ENCODE assay signal across 2 cellular contexts in the genomic region with DNA sequence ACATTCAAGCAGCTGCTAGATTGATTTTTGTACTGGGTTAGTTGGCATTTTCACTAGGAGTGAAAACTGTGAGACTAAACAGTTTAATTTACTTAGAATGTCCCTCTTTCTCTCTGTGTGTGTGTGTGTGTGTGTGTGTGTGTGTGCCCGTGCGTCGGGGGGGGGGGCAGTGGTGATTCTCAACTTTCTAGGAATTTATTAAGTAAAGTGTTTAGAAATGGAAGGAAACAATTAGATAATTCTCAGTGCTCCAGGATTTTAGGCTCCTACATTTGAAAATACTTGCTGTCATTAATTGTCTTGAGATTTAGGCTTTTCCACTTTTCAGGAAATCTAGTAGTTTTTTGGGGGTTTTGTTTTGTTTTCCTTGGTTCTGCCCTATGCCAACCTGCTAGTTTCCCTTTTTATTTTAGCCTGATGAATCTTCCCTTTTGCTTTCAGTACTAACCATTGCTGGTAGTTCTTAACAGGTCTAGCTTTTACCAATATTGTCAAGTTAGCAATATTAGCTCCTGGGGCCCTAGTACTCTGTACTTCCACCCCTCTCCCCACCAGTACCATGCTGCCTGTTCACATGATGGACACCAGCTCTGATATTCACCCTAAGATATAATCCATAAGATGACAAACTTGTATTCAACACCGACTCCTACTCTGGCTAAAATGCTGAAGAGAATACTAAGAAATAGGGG.
TF ChIP-seq lines count a peak whose summit lies in the region.

No MANE protein-coding gene starts in this region.

TF ChIP-seq in K562, 482 proteins besides CTCF, POLR2A, EP300 and RAD21:
- peak; percentile 9; the same call in 1 of the 2 replicates for TF ChIP-seq MAFK (IDR thresholded peaks at IDR 0.05; ENCODE audit: low read length)
- no peak for TF ChIP-seq ZC3H4 (CRISPR knock-in tag; IDR thresholded peaks at IDR 0.05; ENCODE audit: borderline replicate concordance)
- TF ChIP-seq, protein P1, sequence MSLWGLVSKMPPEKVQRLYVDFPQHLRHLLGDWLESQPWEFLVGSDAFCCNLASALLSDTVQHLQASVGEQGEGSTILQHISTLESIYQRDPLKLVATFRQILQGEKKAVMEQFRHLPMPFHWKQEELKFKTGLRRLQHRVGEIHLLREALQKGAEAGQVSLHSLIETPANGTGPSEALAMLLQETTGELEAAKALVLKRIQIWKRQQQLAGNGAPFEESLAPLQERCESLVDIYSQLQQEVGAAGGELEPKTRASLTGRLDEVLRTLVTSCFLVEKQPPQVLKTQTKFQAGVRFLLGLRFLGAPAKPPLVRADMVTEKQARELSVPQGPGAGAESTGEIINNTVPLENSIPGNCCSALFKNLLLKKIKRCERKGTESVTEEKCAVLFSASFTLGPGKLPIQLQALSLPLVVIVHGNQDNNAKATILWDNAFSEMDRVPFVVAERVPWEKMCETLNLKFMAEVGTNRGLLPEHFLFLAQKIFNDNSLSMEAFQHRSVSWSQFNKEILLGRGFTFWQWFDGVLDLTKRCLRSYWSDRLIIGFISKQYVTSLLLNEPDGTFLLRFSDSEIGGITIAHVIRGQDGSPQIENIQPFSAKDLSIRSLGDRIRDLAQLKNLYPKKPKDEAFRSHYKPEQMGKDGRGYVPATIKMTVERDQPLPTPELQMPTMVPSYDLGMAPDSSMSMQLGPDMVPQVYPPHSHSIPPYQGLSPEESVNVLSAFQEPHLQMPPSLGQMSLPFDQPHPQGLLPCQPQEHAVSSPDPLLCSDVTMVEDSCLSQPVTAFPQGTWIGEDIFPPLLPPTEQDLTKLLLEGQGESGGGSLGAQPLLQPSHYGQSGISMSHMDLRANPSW (CRISPR knock-in tag; IDR thresholded peaks at IDR 0.05) = no peak
- TF ChIP-seq ZNF274 (IDR thresholded peaks at IDR 0.05; ENCODE audit: borderline replicate concordance, low read depth, low read length) = no peak
- TF ChIP-seq HDAC1 (IDR thresholded peaks at IDR 0.05) = no peak
- TF ChIP-seq MAFG (tag; conservative IDR thresholded peaks at IDR 0.05) = peak; percentile 58
- TF ChIP-seq SRSF9 (IDR thresholded peaks at IDR 0.05; ENCODE audit: borderline replicate concordance, low read depth, low read length) = no peak
- no peak for TF ChIP-seq ZNF695 (CRISPR knock-in tag; IDR thresholded peaks at IDR 0.05)
- peak; percentile 82 for TF ChIP-seq C11orf30 (IDR thresholded peaks at IDR 0.05; ENCODE audit: low read depth)
- no peak for TF ChIP-seq ZNF347 (CRISPR knock-in tag; IDR thresholded peaks at IDR 0.05; ENCODE audit: low read depth)
- peak; percentile 86 for TF ChIP-seq ZNF316 (IDR thresholded peaks at IDR 0.05)
- TF ChIP-seq HDAC8 (tag; IDR thresholded peaks at IDR 0.05) = no peak
- peak; percentile 36; the same call in 1 of the 2 replicates for TF ChIP-seq MAFF (IDR thresholded peaks at IDR 0.05; ENCODE audit: low read length)
- TF ChIP-seq, protein P2, sequence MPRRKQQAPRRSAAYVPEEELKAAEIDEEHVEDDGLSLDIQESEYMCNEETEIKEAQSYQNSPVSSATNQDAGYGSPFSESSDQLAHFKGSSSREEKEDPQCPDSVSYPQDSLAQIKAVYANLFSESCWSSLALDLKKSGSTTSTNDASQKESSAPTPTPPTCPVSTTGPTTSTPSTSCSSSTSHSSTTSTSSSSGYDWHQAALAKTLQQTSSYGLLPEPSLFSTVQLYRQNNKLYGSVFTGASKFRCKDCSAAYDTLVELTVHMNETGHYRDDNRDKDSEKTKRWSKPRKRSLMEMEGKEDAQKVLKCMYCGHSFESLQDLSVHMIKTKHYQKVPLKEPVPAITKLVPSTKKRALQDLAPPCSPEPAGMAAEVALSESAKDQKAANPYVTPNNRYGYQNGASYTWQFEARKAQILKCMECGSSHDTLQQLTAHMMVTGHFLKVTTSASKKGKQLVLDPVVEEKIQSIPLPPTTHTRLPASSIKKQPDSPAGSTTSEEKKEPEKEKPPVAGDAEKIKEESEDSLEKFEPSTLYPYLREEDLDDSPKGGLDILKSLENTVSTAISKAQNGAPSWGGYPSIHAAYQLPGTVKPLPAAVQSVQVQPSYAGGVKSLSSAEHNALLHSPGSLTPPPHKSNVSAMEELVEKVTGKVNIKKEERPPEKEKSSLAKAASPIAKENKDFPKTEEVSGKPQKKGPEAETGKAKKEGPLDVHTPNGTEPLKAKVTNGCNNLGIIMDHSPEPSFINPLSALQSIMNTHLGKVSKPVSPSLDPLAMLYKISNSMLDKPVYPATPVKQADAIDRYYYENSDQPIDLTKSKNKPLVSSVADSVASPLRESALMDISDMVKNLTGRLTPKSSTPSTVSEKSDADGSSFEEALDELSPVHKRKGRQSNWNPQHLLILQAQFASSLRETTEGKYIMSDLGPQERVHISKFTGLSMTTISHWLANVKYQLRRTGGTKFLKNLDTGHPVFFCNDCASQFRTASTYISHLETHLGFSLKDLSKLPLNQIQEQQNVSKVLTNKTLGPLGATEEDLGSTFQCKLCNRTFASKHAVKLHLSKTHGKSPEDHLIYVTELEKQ (CRISPR knock-in tag; IDR thresholded peaks at IDR 0.05) = no peak
- TF ChIP-seq, protein P3, sequence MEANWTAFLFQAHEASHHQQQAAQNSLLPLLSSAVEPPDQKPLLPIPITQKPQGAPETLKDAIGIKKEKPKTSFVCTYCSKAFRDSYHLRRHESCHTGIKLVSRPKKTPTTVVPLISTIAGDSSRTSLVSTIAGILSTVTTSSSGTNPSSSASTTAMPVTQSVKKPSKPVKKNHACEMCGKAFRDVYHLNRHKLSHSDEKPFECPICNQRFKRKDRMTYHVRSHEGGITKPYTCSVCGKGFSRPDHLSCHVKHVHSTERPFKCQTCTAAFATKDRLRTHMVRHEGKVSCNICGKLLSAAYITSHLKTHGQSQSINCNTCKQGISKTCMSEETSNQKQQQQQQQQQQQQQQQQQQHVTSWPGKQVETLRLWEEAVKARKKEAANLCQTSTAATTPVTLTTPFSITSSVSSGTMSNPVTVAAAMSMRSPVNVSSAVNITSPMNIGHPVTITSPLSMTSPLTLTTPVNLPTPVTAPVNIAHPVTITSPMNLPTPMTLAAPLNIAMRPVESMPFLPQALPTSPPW (CRISPR knock-in tag; IDR thresholded peaks at IDR 0.05) = peak; percentile 60
- TF ChIP-seq, protein P4, sequence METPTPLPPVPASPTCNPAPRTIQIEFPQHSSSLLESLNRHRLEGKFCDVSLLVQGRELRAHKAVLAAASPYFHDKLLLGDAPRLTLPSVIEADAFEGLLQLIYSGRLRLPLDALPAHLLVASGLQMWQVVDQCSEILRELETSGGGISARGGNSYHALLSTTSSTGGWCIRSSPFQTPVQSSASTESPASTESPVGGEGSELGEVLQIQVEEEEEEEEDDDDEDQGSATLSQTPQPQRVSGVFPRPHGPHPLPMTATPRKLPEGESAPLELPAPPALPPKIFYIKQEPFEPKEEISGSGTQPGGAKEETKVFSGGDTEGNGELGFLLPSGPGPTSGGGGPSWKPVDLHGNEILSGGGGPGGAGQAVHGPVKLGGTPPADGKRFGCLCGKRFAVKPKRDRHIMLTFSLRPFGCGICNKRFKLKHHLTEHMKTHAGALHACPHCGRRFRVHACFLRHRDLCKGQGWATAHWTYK (CRISPR knock-in tag; IDR thresholded peaks at IDR 0.05) = no peak

TF ChIP-seq in HepG2, 621 proteins besides CTCF, POLR2A, EP300 and RAD21:
- TF ChIP-seq MAFK (conservative IDR thresholded peaks at IDR 0.05 in 1 of 2, IDR thresholded peaks at IDR 0.05 in 1 of 2; ENCODE audit: low read length in 2 of 2) (peak; percentile 89 to 92), ZNF567 (CRISPR knock-in tag; IDR thresholded peaks at IDR 0.05; ENCODE audit: borderline replicate concordance) (no peak), ZSCAN30 (CRISPR knock-in tag; IDR thresholded peaks at IDR 0.05) (no peak), RBFOX2 (IDR thresholded peaks at IDR 0.05; ENCODE audit: low read depth, low read length) (0 out of 2 replicates have a peak, but pooled peaks have one; percentile 33), BHLHE40 (IDR thresholded peaks at IDR 0.05; ENCODE audit: low read length) (no peak), ZNF766 (CRISPR knock-in tag; IDR thresholded peaks at IDR 0.05; ENCODE audit: borderline replicate concordance) (no peak), KAT7 (CRISPR knock-in tag; IDR thresholded peaks at IDR 0.05; ENCODE audit: borderline replicate concordance) (no peak), ZNF30 (CRISPR knock-in tag; IDR thresholded peaks at IDR 0.05) (no peak), MAFF (IDR thresholded peaks at IDR 0.05; ENCODE audit: low read depth, low read length) (peak; percentile 86), ZNF841 (CRISPR knock-in tag; IDR thresholded peaks at IDR 0.05; ENCODE audit: borderline replicate concordance) (no peak), MED1 (CRISPR knock-in tag; IDR thresholded peaks at IDR 0.05) (no peak), SOX5 (CRISPR knock-in tag; IDR thresholded peaks at IDR 0.05; ENCODE audit: borderline replicate concordance) (no peak), BCL6 (CRISPR knock-in tag; IDR thresholded peaks at IDR 0.05) (peak; percentile 56; the same call in 1 of the 2 replicates)
- TF ChIP-seq, protein P5, sequence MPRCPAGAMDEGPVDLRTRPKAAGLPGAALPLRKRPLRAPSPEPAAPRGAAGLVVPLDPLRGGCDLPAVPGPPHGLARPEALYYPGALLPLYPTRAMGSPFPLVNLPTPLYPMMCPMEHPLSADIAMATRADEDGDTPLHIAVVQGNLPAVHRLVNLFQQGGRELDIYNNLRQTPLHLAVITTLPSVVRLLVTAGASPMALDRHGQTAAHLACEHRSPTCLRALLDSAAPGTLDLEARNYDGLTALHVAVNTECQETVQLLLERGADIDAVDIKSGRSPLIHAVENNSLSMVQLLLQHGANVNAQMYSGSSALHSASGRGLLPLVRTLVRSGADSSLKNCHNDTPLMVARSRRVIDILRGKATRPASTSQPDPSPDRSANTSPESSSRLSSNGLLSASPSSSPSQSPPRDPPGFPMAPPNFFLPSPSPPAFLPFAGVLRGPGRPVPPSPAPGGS (CRISPR knock-in tag; IDR thresholded peaks at IDR 0.05) = no peak
- TF ChIP-seq, protein P6, sequence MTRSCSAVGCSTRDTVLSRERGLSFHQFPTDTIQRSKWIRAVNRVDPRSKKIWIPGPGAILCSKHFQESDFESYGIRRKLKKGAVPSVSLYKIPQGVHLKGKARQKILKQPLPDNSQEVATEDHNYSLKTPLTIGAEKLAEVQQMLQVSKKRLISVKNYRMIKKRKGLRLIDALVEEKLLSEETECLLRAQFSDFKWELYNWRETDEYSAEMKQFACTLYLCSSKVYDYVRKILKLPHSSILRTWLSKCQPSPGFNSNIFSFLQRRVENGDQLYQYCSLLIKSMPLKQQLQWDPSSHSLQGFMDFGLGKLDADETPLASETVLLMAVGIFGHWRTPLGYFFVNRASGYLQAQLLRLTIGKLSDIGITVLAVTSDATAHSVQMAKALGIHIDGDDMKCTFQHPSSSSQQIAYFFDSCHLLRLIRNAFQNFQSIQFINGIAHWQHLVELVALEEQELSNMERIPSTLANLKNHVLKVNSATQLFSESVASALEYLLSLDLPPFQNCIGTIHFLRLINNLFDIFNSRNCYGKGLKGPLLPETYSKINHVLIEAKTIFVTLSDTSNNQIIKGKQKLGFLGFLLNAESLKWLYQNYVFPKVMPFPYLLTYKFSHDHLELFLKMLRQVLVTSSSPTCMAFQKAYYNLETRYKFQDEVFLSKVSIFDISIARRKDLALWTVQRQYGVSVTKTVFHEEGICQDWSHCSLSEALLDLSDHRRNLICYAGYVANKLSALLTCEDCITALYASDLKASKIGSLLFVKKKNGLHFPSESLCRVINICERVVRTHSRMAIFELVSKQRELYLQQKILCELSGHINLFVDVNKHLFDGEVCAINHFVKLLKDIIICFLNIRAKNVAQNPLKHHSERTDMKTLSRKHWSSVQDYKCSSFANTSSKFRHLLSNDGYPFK (CRISPR knock-in tag; IDR thresholded peaks at IDR 0.05; ENCODE audit: borderline replicate concordance) = no peak
- TF ChIP-seq, protein P7, sequence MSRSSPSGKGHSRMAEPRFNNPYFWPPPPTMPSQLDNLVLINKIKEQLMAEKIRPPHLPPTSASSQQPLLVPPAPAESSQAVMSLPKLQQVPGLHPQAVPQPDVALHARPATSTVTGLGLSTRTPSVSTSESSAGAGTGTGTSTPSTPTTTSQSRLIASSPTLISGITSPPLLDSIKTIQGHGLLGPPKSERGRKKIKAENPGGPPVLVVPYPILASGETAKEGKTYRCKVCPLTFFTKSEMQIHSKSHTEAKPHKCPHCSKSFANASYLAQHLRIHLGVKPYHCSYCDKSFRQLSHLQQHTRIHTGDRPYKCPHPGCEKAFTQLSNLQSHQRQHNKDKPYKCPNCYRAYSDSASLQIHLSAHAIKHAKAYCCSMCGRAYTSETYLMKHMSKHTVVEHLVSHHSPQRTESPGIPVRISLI (CRISPR knock-in tag; IDR thresholded peaks at IDR 0.05; ENCODE audit: borderline replicate concordance) = 0 out of 2 replicates have a peak, but pooled peaks have one; percentile 18
- TF ChIP-seq, protein P8, sequence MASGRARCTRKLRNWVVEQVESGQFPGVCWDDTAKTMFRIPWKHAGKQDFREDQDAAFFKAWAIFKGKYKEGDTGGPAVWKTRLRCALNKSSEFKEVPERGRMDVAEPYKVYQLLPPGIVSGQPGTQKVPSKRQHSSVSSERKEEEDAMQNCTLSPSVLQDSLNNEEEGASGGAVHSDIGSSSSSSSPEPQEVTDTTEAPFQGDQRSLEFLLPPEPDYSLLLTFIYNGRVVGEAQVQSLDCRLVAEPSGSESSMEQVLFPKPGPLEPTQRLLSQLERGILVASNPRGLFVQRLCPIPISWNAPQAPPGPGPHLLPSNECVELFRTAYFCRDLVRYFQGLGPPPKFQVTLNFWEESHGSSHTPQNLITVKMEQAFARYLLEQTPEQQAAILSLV (CRISPR knock-in tag; IDR thresholded peaks at IDR 0.05; ENCODE audit: borderline replicate concordance) = no peak
